ENCODE assay signal across 1 cellular context in the genomic region with DNA sequence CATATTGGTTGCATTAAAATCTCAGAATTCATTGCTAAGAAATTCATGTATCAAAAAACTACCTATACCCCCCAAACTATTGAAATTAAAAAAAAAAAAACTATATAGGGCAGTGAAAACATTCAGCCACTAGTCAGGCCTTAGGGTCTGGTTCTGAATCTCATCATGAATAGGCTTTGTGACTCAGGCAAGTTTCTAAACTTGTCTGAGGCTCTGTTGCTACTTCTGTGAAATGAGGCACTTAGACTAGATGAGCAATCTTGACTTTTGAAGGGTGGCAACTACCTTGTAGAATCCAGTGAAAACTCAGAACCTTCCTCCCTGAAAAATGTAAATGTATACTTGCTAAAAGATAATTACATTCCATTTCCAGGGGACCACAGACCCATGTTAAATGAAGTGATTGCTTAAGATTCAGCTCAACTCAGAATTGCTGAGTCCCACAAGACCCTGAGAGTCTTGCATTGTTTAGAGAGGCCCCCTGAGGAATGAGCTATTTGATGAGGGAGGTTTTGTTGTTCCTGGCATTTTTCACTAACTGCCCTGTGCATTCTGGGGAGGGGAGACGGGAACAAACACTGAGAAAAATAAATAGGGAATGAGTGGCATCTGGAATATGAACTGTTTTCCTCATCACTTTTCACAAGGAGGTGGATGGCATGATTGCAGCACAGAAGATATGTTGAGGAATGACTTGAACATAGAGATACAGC.
TF ChIP-seq lines count a peak whose summit lies in the region.

No MANE protein-coding gene starts in this region.

TF ChIP-seq in HepG2, 621 proteins besides CTCF, POLR2A, EP300 and RAD21:
- TF ChIP-seq NR2F1 (CRISPR knock-in tag; IDR thresholded peaks at IDR 0.05) (no peak), SIX1 (CRISPR knock-in tag; IDR thresholded peaks at IDR 0.05; ENCODE audit: borderline replicate concordance) (no peak), PHF5A (CRISPR knock-in tag; IDR thresholded peaks at IDR 0.05; ENCODE audit: low read depth, unreplicated experiment) (no peak), MAZ (IDR thresholded peaks at IDR 0.05; ENCODE audit: borderline replicate concordance, low read depth, low read length) (no peak), MAZ (CRISPR knock-in tag; IDR thresholded peaks at IDR 0.05; ENCODE audit: low read depth) (no peak), ERF (CRISPR knock-in tag; IDR thresholded peaks at IDR 0.05) (no peak), ZNF143 (CRISPR knock-in tag; IDR thresholded peaks at IDR 0.05) (no peak), GZF1 (CRISPR knock-in tag; IDR thresholded peaks at IDR 0.05) (no peak), RXRB (CRISPR knock-in tag; IDR thresholded peaks at IDR 0.05; ENCODE audit: borderline replicate concordance) (no peak), TFAP4 (IDR thresholded peaks at IDR 0.05; ENCODE audit: borderline replicate concordance, low read depth) (no peak), PCBP1 (IDR thresholded peaks at IDR 0.05; ENCODE audit: borderline replicate concordance, low read depth, low read length) (no peak), IKZF5 (CRISPR knock-in tag; IDR thresholded peaks at IDR 0.05) (no peak), TEAD3 (CRISPR knock-in tag; optimal IDR thresholded peaks at IDR 0.05; ENCODE audit: borderline replicate concordance) (peak; percentile 46), SOX6 (IDR thresholded peaks at IDR 0.05) (no peak), SOX6 (CRISPR knock-in tag; IDR thresholded peaks at IDR 0.05) (peak; percentile 41), SKI (IDR thresholded peaks at IDR 0.05; ENCODE audit: partially characterized antibody) (no peak), GPBP1L1 (CRISPR knock-in tag; IDR thresholded peaks at IDR 0.05) (no peak), ATF2 (CRISPR knock-in tag; IDR thresholded peaks at IDR 0.05) (no peak), SOX5 (CRISPR knock-in tag; IDR thresholded peaks at IDR 0.05; ENCODE audit: borderline replicate concordance) (peak; percentile 14; the same call in 1 of the 2 replicates), SALL1 (CRISPR knock-in tag; IDR thresholded peaks at IDR 0.05) (no peak), FIP1L1 (IDR thresholded peaks at IDR 0.05; ENCODE audit: borderline replicate concordance, insufficient read depth, low read depth, low read length) (no peak), KLF9 (CRISPR knock-in tag; IDR thresholded peaks at IDR 0.05; ENCODE audit: low read depth) (no peak), PPARG (CRISPR knock-in tag; conservative IDR thresholded peaks at IDR 0.05) (no peak), GATAD2A (CRISPR knock-in tag; IDR thresholded peaks at IDR 0.05) (0 out of 2 replicates have a peak, but pooled peaks have one; percentile 31), CEBPG (CRISPR knock-in tag; IDR thresholded peaks at IDR 0.05) (0 out of 2 replicates have a peak, but pooled peaks have one; percentile 7), RNF219 (CRISPR knock-in tag; IDR thresholded peaks at IDR 0.05) (no peak), TBP (CRISPR knock-in tag; IDR thresholded peaks at IDR 0.05) (no peak), FOXA3 (CRISPR knock-in tag; IDR thresholded peaks at IDR 0.05) (0 out of 2 replicates have a peak, but pooled peaks have one; percentile 27), SOX13 (IDR thresholded peaks at IDR 0.05) (no peak), SOX13 (CRISPR knock-in tag; conservative IDR thresholded peaks at IDR 0.05 in 1 of 2, IDR thresholded peaks at IDR 0.05 in 1 of 2) (peak in 1 of 2 experiments; percentile 45; a peak in 1 of 4 replicates), TGIF2 (CRISPR knock-in tag; IDR thresholded peaks at IDR 0.05) (no peak)
- TF ChIP-seq, protein P1, sequence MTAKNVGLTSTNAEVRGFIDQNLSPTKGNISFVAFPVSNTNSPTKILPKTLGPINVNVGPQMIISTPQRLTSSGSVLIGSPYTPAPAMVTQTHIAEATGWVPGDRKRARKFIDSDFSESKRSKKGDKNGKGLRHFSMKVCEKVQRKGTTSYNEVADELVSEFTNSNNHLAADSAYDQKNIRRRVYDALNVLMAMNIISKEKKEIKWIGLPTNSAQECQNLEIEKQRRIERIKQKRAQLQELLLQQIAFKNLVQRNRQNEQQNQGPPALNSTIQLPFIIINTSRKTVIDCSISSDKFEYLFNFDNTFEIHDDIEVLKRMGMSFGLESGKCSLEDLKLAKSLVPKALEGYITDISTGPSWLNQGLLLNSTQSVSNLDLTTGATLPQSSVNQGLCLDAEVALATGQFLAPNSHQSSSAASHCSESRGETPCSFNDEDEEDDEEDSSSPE (CRISPR knock-in tag; IDR thresholded peaks at IDR 0.05) = no peak
- TF ChIP-seq, protein P2, sequence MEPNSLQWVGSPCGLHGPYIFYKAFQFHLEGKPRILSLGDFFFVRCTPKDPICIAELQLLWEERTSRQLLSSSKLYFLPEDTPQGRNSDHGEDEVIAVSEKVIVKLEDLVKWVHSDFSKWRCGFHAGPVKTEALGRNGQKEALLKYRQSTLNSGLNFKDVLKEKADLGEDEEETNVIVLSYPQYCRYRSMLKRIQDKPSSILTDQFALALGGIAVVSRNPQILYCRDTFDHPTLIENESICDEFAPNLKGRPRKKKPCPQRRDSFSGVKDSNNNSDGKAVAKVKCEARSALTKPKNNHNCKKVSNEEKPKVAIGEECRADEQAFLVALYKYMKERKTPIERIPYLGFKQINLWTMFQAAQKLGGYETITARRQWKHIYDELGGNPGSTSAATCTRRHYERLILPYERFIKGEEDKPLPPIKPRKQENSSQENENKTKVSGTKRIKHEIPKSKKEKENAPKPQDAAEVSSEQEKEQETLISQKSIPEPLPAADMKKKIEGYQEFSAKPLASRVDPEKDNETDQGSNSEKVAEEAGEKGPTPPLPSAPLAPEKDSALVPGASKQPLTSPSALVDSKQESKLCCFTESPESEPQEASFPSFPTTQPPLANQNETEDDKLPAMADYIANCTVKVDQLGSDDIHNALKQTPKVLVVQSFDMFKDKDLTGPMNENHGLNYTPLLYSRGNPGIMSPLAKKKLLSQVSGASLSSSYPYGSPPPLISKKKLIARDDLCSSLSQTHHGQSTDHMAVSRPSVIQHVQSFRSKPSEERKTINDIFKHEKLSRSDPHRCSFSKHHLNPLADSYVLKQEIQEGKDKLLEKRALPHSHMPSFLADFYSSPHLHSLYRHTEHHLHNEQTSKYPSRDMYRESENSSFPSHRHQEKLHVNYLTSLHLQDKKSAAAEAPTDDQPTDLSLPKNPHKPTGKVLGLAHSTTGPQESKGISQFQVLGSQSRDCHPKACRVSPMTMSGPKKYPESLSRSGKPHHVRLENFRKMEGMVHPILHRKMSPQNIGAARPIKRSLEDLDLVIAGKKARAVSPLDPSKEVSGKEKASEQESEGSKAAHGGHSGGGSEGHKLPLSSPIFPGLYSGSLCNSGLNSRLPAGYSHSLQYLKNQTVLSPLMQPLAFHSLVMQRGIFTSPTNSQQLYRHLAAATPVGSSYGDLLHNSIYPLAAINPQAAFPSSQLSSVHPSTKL (CRISPR knock-in tag; IDR thresholded peaks at IDR 0.05) = peak; percentile 29; the same call in 1 of the 2 replicates
